In genomic region chr14:45742187-45742586, GRCh38 we compare ENCODE assay signal across 1 cellular context.
A peak's percentile ranks its signal among the peaks of the same experiment; 100 is the strongest.
TF ChIP-seq lines count a peak whose summit lies in the region.

No MANE protein-coding gene starts in this region.

TF ChIP-seq in GM12878, 131 proteins besides CTCF, POLR2A, EP300 and RAD21 (continued from another document):
- TF ChIP-seq ZNF687 (IDR thresholded peaks at IDR 0.05): peak; percentile 83
- no peak for TF ChIP-seq ATF7 (IDR thresholded peaks at IDR 0.05; ENCODE audit: low read depth)
